1 cellular context compared by ENCODE assay signal in the genomic region with DNA sequence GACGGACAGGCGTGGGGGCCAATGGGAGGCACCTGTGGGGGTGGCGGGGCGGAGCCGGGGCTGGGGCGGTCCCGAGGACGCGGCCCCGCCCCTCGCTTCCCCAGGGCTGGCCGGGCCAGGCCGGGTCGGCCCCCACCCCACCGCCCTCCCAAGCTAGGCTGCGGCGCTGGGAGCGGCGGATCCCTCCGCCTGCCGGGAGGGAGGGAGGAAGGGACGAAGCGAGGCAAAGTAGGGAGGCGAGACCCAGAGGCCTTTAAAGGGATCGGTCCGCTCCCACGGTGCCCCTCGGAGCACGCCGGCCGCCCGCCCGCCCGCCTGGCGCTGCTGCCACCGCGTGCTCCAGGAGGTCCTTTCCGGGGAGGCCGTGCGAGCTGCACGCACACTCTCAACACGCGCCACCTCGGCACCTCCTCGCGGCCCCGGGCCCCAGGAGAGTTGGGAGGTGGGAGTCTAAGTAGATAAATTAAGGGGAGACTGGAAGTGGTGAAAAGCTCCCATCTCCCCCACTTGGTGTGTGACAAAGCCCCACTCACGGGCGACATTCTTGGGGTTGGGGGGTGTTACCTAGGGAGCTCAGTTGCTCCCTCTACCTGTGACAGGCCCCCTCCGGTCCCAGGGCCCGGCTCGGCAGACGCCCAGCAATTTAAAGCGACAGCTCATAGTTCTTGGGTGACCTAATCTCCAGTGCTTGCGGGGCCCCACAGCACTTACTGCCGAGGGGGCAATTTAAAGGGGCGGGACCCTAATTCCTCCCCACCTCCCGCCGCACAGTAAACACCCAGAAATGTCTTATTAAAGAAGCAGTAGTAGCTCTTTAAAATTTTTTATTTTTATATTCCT.
TF ChIP-seq lines count a peak whose summit lies in the region.

No MANE protein-coding gene starts in this region.

TF ChIP-seq in A549, 52 proteins besides CTCF, POLR2A, EP300 and RAD21 (continued from another document):
- TF ChIP-seq MYC (IDR thresholded peaks at IDR 0.05; ENCODE audit: borderline replicate concordance, low read length) (peak; percentile 93), CBX2 (IDR thresholded peaks at IDR 0.05; ENCODE audit: borderline replicate concordance, low read depth) (no peak), CHD4 (IDR thresholded peaks at IDR 0.05; ENCODE audit: borderline replicate concordance) (no peak), NPAS2 (CRISPR knock-in tag; IDR thresholded peaks at IDR 0.05; ENCODE audit: borderline replicate concordance) (peak; percentile 43; the same call in 1 of the 2 replicates), HOXA7 (CRISPR knock-in tag; IDR thresholded peaks at IDR 0.05) (peak; percentile 68; the same call in 1 of the 2 replicates), TP53 (CRISPR knock-in tag; IDR thresholded peaks at IDR 0.05) (peak; percentile 88; the same call in 1 of the 2 replicates), ZNF302 (CRISPR knock-in tag; IDR thresholded peaks at IDR 0.05) (no peak), EHF (CRISPR knock-in tag; IDR thresholded peaks at IDR 0.05) (peak; percentile 93), ZC3H11A (IDR thresholded peaks at IDR 0.05) (no peak), ATOH8 (CRISPR knock-in tag; IDR thresholded peaks at IDR 0.05; ENCODE audit: low read depth) (peak; percentile 82), SREBF2 (IDR thresholded peaks at IDR 0.05) (no peak), KDM5A (IDR thresholded peaks at IDR 0.05) (no peak), NR3C1 (IDR thresholded peaks at IDR 0.05) (no peak), HOXB13 (CRISPR knock-in tag; IDR thresholded peaks at IDR 0.05; ENCODE audit: low read depth) (peak; percentile 91), ZSCAN20 (CRISPR knock-in tag; IDR thresholded peaks at IDR 0.05) (0 out of 2 replicates have a peak, but pooled peaks have one; percentile 35), FOXS1 (CRISPR knock-in tag; IDR thresholded peaks at IDR 0.05) (peak; percentile 75; the same call in 1 of the 2 replicates), MAX (IDR thresholded peaks at IDR 0.05) (peak; percentile 94), KDM1A (IDR thresholded peaks at IDR 0.05; ENCODE audit: low read depth) (no peak), ZFP36 (IDR thresholded peaks at IDR 0.05; ENCODE audit: borderline replicate concordance, partially characterized antibody) (no peak), CHD2 (IDR thresholded peaks at IDR 0.05; ENCODE audit: low read length, partially characterized antibody) (no peak), CEBPB (IDR thresholded peaks at IDR 0.05) (no peak), RFX5 (IDR thresholded peaks at IDR 0.05) (no peak; the same call in 1 of the 2 replicates), SMC3 (IDR thresholded peaks at IDR 0.05) (peak; percentile 34; the same call in 2 of the 3 replicates), HOXB5 (CRISPR knock-in tag; IDR thresholded peaks at IDR 0.05) (peak; percentile 91), JUN (IDR thresholded peaks at IDR 0.05) (peak; percentile 54 to 90), TFCP2L1 (CRISPR knock-in tag; IDR thresholded peaks at IDR 0.05) (peak; percentile 90), FOSL2 (IDR thresholded peaks at IDR 0.05) (no peak), FOSL2 (CRISPR knock-in tag; IDR thresholded peaks at IDR 0.05) (peak; percentile 24), BCL3 (IDR thresholded peaks at IDR 0.05) (peak; percentile 45; the same call in 1 of the 3 replicates), RARB (CRISPR knock-in tag; IDR thresholded peaks at IDR 0.05) (peak; percentile 82), BHLHE40 (IDR thresholded peaks at IDR 0.05; ENCODE audit: low read depth, low read length) (no peak), USF2 (IDR thresholded peaks at IDR 0.05) (0 out of 2 replicates have a peak, but pooled peaks have one; percentile 33), PHF8 (IDR thresholded peaks at IDR 0.05; ENCODE audit: borderline replicate concordance, low read depth) (peak; percentile 44), GATA3 (IDR thresholded peaks at IDR 0.05; ENCODE audit: borderline replicate concordance) (peak; percentile 41; the same call in 1 of the 2 replicates), RCOR1 (IDR thresholded peaks at IDR 0.05; ENCODE audit: low read depth, low read length) (no peak)
- TF ChIP-seq, protein P1, sequence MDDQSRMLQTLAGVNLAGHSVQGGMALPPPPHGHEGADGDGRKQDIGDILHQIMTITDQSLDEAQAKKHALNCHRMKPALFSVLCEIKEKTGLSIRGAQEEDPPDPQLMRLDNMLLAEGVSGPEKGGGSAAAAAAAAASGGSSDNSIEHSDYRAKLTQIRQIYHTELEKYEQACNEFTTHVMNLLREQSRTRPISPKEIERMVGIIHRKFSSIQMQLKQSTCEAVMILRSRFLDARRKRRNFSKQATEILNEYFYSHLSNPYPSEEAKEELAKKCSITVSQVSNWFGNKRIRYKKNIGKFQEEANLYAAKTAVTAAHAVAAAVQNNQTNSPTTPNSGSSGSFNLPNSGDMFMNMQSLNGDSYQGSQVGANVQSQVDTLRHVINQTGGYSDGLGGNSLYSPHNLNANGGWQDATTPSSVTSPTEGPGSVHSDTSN (IDR thresholded peaks at IDR 0.05): peak; percentile 83
- TF ChIP-seq, protein P2, sequence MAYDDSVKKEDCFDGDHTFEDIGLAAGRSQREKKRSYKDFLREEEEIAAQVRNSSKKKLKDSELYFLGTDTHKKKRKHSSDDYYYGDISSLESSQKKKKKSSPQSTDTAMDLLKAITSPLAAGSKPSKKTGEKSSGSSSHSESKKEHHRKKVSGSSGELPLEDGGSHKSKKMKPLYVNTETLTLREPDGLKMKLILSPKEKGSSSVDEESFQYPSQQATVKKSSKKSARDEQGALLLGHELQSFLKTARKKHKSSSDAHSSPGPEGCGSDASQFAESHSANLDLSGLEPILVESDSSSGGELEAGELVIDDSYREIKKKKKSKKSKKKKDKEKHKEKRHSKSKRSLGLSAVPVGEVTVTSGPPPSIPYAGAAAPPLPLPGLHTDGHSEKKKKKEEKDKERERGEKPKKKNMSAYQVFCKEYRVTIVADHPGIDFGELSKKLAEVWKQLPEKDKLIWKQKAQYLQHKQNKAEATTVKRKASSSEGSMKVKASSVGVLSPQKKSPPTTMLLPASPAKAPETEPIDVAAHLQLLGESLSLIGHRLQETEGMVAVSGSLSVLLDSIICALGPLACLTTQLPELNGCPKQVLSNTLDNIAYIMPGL (CRISPR knock-in tag; IDR thresholded peaks at IDR 0.05; ENCODE audit: borderline replicate concordance): peak; percentile 81; the same call in 1 of the 2 replicates
- TF ChIP-seq, protein P3, sequence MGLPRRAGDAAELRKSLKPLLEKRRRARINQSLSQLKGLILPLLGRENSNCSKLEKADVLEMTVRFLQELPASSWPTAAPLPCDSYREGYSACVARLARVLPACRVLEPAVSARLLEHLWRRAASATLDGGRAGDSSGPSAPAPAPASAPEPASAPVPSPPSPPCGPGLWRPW (IDR thresholded peaks at IDR 0.05): no peak
